1 cellular context compared by ENCODE assay signal in the genomic region with DNA sequence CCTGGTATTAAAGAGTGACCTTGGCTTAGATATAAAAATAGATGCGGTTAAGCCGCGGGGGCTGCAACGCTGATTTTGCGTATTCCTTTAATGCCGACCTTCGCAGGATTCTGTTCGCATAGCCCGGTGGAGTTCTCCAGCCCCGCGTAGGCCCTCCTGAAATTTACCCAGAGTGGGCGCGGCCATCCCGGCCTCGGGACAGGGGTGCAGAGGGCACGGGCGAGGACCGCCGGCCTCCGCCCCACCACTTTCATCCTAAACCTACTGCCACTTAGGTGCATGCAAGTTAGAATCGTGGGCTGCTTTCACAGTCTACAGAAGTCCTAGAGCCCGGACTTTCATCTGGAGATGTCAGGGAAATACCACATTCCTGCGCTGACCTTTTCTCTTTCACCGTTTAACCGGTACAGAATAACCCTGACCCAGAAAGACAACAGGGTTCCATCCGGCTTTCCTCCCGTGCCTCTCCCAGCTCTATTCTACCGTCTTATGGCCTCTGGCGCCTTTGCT.
TF ChIP-seq lines count a peak whose summit lies in the region.

No MANE protein-coding gene starts in this region.

TF ChIP-seq in HepG2, 621 proteins besides CTCF, POLR2A, EP300 and RAD21 (continued from another document and continues in another):
- TF ChIP-seq, protein P1, sequence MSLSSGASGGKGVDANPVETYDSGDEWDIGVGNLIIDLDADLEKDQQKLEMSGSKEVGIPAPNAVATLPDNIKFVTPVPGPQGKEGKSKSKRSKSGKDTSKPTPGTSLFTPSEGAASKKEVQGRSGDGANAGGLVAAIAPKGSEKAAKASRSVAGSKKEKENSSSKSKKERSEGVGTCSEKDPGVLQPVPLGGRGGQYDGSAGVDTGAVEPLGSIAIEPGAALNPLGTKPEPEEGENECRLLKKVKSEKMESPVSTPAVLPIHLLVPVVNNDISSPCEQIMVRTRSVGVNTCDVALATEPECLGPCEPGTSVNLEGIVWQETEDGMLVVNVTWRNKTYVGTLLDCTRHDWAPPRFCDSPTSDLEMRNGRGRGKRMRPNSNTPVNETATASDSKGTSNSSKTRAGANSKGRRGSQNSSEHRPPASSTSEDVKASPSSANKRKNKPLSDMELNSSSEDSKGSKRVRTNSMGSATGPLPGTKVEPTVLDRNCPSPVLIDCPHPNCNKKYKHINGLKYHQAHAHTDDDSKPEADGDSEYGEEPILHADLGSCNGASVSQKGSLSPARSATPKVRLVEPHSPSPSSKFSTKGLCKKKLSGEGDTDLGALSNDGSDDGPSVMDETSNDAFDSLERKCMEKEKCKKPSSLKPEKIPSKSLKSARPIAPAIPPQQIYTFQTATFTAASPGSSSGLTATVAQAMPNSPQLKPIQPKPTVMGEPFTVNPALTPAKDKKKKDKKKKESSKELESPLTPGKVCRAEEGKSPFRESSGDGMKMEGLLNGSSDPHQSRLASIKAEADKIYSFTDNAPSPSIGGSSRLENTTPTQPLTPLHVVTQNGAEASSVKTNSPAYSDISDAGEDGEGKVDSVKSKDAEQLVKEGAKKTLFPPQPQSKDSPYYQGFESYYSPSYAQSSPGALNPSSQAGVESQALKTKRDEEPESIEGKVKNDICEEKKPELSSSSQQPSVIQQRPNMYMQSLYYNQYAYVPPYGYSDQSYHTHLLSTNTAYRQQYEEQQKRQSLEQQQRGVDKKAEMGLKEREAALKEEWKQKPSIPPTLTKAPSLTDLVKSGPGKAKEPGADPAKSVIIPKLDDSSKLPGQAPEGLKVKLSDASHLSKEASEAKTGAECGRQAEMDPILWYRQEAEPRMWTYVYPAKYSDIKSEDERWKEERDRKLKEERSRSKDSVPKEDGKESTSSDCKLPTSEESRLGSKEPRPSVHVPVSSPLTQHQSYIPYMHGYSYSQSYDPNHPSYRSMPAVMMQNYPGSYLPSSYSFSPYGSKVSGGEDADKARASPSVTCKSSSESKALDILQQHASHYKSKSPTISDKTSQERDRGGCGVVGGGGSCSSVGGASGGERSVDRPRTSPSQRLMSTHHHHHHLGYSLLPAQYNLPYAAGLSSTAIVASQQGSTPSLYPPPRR (CRISPR knock-in tag; IDR thresholded peaks at IDR 0.05; ENCODE audit: borderline replicate concordance), result peak; percentile 53; the same call in 1 of the 2 replicates
- peak; percentile 70 for TF ChIP-seq BCL6 (CRISPR knock-in tag; IDR thresholded peaks at IDR 0.05)
- no peak for TF ChIP-seq TSC22D2 (CRISPR knock-in tag; IDR thresholded peaks at IDR 0.05; ENCODE audit: borderline replicate concordance)
- TF ChIP-seq SAFB2 (CRISPR knock-in tag; IDR thresholded peaks at IDR 0.05; ENCODE audit: borderline replicate concordance, low read depth), result no peak
- TF ChIP-seq NFATC3 (CRISPR knock-in tag; IDR thresholded peaks at IDR 0.05), result no peak
- TF ChIP-seq TEAD2 (CRISPR knock-in tag; IDR thresholded peaks at IDR 0.05), result no peak
- peak; percentile 97 for TF ChIP-seq NR2F6 (IDR thresholded peaks at IDR 0.05)
- TF ChIP-seq NR2F6 (CRISPR knock-in tag; IDR thresholded peaks at IDR 0.05), result peak; percentile 95
- TF ChIP-seq SP4 (CRISPR knock-in tag; IDR thresholded peaks at IDR 0.05), result no peak
- no peak; the same call in 1 of the 2 replicates for TF ChIP-seq ELF3 (CRISPR knock-in tag; IDR thresholded peaks at IDR 0.05)
- TF ChIP-seq ZNF44 (CRISPR knock-in tag; IDR thresholded peaks at IDR 0.05), result no peak
- 0 out of 2 replicates have a peak, but pooled peaks have one; percentile 25 for TF ChIP-seq SMAD1 (CRISPR knock-in tag; IDR thresholded peaks at IDR 0.05; ENCODE audit: borderline replicate concordance, low read depth)
- no peak for TF ChIP-seq ZNF713 (CRISPR knock-in tag; IDR thresholded peaks at IDR 0.05)
- no peak for TF ChIP-seq MIER2 (CRISPR knock-in tag; IDR thresholded peaks at IDR 0.05)
- TF ChIP-seq ZNF33A (CRISPR knock-in tag; IDR thresholded peaks at IDR 0.05; ENCODE audit: borderline replicate concordance), result no peak
- TF ChIP-seq HNF4A (CRISPR knock-in tag; IDR thresholded peaks at IDR 0.05), result peak; percentile 89
- no peak for TF ChIP-seq KLF11 (CRISPR knock-in tag; IDR thresholded peaks at IDR 0.05)
- TF ChIP-seq, protein P2, sequence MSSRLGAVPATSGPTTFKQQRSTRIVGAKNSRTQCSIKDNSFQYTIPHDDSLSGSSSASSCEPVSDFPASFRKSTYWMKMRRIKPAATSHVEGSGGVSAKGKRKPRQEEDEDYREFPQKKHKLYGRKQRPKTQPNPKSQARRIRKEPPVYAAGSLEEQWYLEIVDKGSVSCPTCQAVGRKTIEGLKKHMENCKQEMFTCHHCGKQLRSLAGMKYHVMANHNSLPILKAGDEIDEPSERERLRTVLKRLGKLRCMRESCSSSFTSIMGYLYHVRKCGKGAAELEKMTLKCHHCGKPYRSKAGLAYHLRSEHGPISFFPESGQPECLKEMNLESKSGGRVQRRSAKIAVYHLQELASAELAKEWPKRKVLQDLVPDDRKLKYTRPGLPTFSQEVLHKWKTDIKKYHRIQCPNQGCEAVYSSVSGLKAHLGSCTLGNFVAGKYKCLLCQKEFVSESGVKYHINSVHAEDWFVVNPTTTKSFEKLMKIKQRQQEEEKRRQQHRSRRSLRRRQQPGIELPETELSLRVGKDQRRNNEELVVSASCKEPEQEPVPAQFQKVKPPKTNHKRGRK (CRISPR knock-in tag; IDR thresholded peaks at IDR 0.05), result no peak
- TF ChIP-seq, protein P3, sequence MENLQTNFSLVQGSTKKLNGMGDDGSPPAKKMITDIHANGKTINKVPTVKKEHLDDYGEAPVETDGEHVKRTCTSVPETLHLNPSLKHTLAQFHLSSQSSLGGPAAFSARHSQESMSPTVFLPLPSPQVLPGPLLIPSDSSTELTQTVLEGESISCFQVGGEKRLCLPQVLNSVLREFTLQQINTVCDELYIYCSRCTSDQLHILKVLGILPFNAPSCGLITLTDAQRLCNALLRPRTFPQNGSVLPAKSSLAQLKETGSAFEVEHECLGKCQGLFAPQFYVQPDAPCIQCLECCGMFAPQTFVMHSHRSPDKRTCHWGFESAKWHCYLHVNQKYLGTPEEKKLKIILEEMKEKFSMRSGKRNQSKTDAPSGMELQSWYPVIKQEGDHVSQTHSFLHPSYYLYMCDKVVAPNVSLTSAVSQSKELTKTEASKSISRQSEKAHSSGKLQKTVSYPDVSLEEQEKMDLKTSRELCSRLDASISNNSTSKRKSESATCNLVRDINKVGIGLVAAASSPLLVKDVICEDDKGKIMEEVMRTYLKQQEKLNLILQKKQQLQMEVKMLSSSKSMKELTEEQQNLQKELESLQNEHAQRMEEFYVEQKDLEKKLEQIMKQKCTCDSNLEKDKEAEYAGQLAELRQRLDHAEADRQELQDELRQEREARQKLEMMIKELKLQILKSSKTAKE (CRISPR knock-in tag; IDR thresholded peaks at IDR 0.05; ENCODE audit: borderline replicate concordance), result no peak
- peak; percentile 51; the same call in 1 of the 2 replicates for TF ChIP-seq HDAC1 (CRISPR knock-in tag; IDR thresholded peaks at IDR 0.05)
- TF ChIP-seq, protein P4, sequence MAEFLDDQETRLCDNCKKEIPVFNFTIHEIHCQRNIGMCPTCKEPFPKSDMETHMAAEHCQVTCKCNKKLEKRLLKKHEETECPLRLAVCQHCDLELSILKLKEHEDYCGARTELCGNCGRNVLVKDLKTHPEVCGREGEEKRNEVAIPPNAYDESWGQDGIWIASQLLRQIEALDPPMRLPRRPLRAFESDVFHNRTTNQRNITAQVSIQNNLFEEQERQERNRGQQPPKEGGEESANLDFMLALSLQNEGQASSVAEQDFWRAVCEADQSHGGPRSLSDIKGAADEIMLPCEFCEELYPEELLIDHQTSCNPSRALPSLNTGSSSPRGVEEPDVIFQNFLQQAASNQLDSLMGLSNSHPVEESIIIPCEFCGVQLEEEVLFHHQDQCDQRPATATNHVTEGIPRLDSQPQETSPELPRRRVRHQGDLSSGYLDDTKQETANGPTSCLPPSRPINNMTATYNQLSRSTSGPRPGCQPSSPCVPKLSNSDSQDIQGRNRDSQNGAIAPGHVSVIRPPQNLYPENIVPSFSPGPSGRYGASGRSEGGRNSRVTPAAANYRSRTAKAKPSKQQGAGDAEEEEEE (CRISPR knock-in tag; IDR thresholded peaks at IDR 0.05; ENCODE audit: borderline replicate concordance), result no peak
- TF ChIP-seq, protein P5, sequence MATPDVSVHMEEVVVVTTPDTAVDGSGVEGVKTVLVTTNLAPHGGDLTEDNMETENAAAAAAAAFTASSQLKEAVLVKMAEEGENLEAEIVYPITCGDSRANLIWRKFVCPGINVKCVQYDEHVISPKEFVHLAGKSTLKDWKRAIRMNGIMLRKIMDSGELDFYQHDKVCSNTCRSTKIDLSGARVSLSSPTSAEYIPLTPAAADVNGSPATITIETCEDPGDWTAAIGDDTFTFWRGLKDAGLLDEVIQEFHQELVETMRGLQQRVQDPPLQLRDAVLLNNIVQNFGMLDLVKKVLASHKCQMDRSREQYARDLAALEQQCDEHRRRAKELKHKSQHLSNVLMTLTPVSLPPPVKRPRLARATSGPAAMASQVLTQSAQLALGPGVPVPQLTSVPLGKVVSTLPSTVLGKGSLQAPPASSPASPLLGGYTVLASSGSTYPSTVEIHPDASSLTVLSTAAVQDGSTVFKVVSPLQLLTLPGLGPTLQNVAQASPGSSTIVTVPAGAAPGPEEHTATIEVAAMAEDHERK (CRISPR knock-in tag; IDR thresholded peaks at IDR 0.05; ENCODE audit: low read depth), result no peak
- TF ChIP-seq EEA1 (CRISPR knock-in tag; IDR thresholded peaks at IDR 0.05; ENCODE audit: borderline replicate concordance), result no peak
- TF ChIP-seq NR2C2 (CRISPR knock-in tag; IDR thresholded peaks at IDR 0.05; ENCODE audit: borderline replicate concordance), result peak; percentile 85
- TF ChIP-seq ZBTB38 (CRISPR knock-in tag; IDR thresholded peaks at IDR 0.05), result no peak
- TF ChIP-seq, protein P6, sequence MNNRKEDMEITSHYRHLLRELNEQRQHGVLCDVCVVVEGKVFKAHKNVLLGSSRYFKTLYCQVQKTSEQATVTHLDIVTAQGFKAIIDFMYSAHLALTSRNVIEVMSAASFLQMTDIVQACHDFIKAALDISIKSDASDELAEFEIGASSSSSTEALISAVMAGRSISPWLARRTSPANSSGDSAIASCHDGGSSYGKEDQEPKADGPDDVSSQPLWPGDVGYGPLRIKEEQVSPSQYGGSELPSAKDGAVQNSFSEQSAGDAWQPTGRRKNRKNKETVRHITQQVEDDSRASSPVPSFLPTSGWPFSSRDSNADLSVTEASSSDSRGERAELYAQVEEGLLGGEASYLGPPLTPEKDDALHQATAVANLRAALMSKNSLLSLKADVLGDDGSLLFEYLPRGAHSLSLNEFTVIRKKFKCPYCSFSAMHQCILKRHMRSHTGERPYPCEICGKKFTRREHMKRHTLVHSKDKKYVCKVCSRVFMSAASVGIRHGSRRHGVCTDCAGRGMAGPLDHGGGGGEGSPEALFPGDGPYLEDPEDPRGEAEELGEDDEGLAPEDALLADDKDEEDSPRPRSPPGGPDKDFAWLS (CRISPR knock-in tag; IDR thresholded peaks at IDR 0.05; ENCODE audit: borderline replicate concordance), result no peak
- TF ChIP-seq RXRA (CRISPR knock-in tag; IDR thresholded peaks at IDR 0.05), result peak; percentile 75
- no peak for TF ChIP-seq ZNF468 (CRISPR knock-in tag; IDR thresholded peaks at IDR 0.05)
- TF ChIP-seq, protein P7, sequence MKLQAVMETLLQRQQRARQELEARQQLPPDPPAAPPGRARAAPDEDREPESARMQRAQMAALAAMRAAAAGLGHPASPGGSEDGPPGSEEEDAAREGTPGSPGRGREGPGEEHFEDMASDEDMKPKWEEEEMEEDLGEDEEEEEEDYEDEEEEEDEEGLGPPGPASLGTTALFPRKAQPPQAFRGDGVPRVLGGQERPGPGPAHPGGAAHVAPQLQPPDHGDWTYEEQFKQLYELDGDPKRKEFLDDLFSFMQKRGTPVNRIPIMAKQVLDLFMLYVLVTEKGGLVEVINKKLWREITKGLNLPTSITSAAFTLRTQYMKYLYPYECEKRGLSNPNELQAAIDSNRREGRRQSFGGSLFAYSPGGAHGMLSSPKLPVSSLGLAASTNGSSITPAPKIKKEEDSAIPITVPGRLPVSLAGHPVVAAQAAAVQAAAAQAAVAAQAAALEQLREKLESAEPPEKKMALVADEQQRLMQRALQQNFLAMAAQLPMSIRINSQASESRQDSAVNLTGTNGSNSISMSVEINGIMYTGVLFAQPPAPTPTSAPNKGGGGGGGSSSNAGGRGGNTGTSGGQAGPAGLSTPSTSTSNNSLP (IDR thresholded peaks at IDR 0.05; ENCODE audit: low read depth, low read length), result 0 out of 2 replicates have a peak, but pooled peaks have one; percentile 25
- peak; percentile 55; the same call in 1 of the 2 replicates for TF ChIP-seq ZNF333 (CRISPR knock-in tag; IDR thresholded peaks at IDR 0.05; ENCODE audit: borderline replicate concordance)
- TF ChIP-seq, protein P8, sequence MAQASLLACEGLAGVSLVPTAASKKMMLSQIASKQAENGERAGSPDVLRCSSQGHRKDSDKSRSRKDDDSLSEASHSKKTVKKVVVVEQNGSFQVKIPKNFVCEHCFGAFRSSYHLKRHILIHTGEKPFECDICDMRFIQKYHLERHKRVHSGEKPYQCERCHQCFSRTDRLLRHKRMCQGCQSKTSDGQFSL (CRISPR knock-in tag; IDR thresholded peaks at IDR 0.05), result no peak
- TF ChIP-seq REXO4 (CRISPR knock-in tag; IDR thresholded peaks at IDR 0.05; ENCODE audit: borderline replicate concordance), result no peak
- TF ChIP-seq MED1 (CRISPR knock-in tag; IDR thresholded peaks at IDR 0.05), result peak; percentile 94
- TF ChIP-seq SIN3B (IDR thresholded peaks at IDR 0.05; ENCODE audit: low read length), result no peak
- no peak for TF ChIP-seq REL (CRISPR knock-in tag; conservative IDR thresholded peaks at IDR 0.05)
- TF ChIP-seq, protein P9, sequence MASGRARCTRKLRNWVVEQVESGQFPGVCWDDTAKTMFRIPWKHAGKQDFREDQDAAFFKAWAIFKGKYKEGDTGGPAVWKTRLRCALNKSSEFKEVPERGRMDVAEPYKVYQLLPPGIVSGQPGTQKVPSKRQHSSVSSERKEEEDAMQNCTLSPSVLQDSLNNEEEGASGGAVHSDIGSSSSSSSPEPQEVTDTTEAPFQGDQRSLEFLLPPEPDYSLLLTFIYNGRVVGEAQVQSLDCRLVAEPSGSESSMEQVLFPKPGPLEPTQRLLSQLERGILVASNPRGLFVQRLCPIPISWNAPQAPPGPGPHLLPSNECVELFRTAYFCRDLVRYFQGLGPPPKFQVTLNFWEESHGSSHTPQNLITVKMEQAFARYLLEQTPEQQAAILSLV (CRISPR knock-in tag; IDR thresholded peaks at IDR 0.05; ENCODE audit: borderline replicate concordance), result peak; percentile 42; the same call in 1 of the 2 replicates
- no peak for TF ChIP-seq ZNF552 (CRISPR knock-in tag; IDR thresholded peaks at IDR 0.05; ENCODE audit: borderline replicate concordance)
- TF ChIP-seq ZMYM4 (CRISPR knock-in tag; IDR thresholded peaks at IDR 0.05), result peak; percentile 30; the same call in 1 of the 2 replicates
- TF ChIP-seq, protein P10, sequence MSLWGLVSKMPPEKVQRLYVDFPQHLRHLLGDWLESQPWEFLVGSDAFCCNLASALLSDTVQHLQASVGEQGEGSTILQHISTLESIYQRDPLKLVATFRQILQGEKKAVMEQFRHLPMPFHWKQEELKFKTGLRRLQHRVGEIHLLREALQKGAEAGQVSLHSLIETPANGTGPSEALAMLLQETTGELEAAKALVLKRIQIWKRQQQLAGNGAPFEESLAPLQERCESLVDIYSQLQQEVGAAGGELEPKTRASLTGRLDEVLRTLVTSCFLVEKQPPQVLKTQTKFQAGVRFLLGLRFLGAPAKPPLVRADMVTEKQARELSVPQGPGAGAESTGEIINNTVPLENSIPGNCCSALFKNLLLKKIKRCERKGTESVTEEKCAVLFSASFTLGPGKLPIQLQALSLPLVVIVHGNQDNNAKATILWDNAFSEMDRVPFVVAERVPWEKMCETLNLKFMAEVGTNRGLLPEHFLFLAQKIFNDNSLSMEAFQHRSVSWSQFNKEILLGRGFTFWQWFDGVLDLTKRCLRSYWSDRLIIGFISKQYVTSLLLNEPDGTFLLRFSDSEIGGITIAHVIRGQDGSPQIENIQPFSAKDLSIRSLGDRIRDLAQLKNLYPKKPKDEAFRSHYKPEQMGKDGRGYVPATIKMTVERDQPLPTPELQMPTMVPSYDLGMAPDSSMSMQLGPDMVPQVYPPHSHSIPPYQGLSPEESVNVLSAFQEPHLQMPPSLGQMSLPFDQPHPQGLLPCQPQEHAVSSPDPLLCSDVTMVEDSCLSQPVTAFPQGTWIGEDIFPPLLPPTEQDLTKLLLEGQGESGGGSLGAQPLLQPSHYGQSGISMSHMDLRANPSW (CRISPR knock-in tag; IDR thresholded peaks at IDR 0.05; ENCODE audit: borderline replicate concordance), result peak; percentile 59; the same call in 1 of the 2 replicates
